12 cellular contexts compared by ENCODE assay signal in genomic region chr10:2980791-2981360, GRCh38.
DNase-seq lines count a peak whose midpoint lies in the region; ATAC-seq, FAIRE-seq and TF ChIP-seq lines count a peak whose summit lies in the region.
"Had no signal": no experiment of that assay in that cellular context is flagged by ENCODE, and none has a peak within 500 bp of the region (broad histone marks: within the 10 kb centered on the region; RNA-seq: fewer than 3 reads in every experiment).

No MANE protein-coding gene starts in this region.

- TF ChIP-seq CTCF in NB4 (IDR thresholded peaks at IDR 0.05; ENCODE audit: low read depth, low read length) (no peak), fibroblast of villous mesenchyme (IDR thresholded peaks at IDR 0.05; ENCODE audit: insufficient read depth, low read depth, low read length) (no peak)

- no peak for FAIRE-seq in GM19239 (lab: Jason Lieb, UNC)

- DNase-seq in ACHN (peak; percentile 4), NB4 (ENCODE audit: low read depth) (peak; percentile 25), fibroblast of villous mesenchyme (ENCODE audit: low read depth) (peak; percentile 39), NCI-H69 (lab: John Stamatoyannopoulos, UW) (no peak), cerebellum (ENCODE audit: low spot score) (no peak), GM19239 (ENCODE audit: insufficient read length, low spot score) (no peak), NCI-H2107 (lab: John Stamatoyannopoulos, UW) (no peak)
- DNase-seq: cerebellar nuclear complex, midbrain, NCI-H1417, spleen had no signal

- no peak overlapping the region for H3K4me3 ChIP-seq in NB4 (ENCODE audit: low read depth, low read length)
- no peak overlapping the region for H3K4me3 ChIP-seq in fibroblast of villous mesenchyme (ENCODE audit: low read depth, low read length)
- H3K4me3 ChIP-seq: spleen had no signal

- in situ Hi-C loops in ACHN (cut with HindIII; ENCODE audit: low pct_ligation_motif_present, low pct_unique_long_range_greater_than_20kb, low sequenced_read_pairs), result no loop called here

- TF ChIP-seq POLR2A in NB4 (IDR thresholded peaks at IDR 0.05; ENCODE audit: extremely low read depth, insufficient read length), result no peak

- peak; percentile 44 for ATAC-seq in GM21737 (IDR thresholded peaks at IDR 0.05; ENCODE audit: unreplicated experiment)

Comparison
In these comparisons a context has a peak if more than half of its experiments do, and no peak if none do; other contexts are left out.
1. DNase-seq: peak in ACHN (single experiment), NB4 (single experiment) and fibroblast of villous mesenchyme (single experiment); none in NCI-H69 (single experiment), cerebellum (single experiment), GM19239 (single experiment) and NCI-H2107 (single experiment).